Comparison of ENCODE assay signal across 1 cellular context in genomic region chr1:50968021-50968883, GRCh38.
TF ChIP-seq lines count a peak whose summit lies in the region.

No MANE protein-coding gene starts in this region.

TF ChIP-seq in H1, 55 proteins besides CTCF, POLR2A, EP300 and RAD21:
- peak; percentile 66; the same call in 1 of the 2 replicates for TF ChIP-seq EGR1 (IDR thresholded peaks at IDR 0.05; ENCODE audit: borderline replicate concordance, low read depth, low read length)
- peak; percentile 34 for TF ChIP-seq TBP (IDR thresholded peaks at IDR 0.05; ENCODE audit: low read depth, low read length)
- TF ChIP-seq CTBP2 (IDR thresholded peaks at IDR 0.05; ENCODE audit: borderline replicate concordance, insufficient read depth, insufficient read length, low read length), result no peak
- no peak for TF ChIP-seq CEBPB (IDR thresholded peaks at IDR 0.05; ENCODE audit: low read depth, low read length)
- no peak for TF ChIP-seq MAFK (IDR thresholded peaks at IDR 0.05; ENCODE audit: low read depth, low read length)
- TF ChIP-seq RNF2 (IDR thresholded peaks at IDR 0.05; ENCODE audit: borderline replicate concordance, low read depth, low read length, missing control alignments, poor library complexity, severe bottlenecking), result no peak
- TF ChIP-seq RFX5 (IDR thresholded peaks at IDR 0.05; ENCODE audit: borderline replicate concordance, low read depth, low read length), result no peak
- TF ChIP-seq BCL11A (IDR thresholded peaks at IDR 0.05; ENCODE audit: low read depth in 2 of 2, low read length in 2 of 2), result no peak
- TF ChIP-seq TCF12 (IDR thresholded peaks at IDR 0.05; ENCODE audit: low read depth, low read length), result no peak
- no peak for TF ChIP-seq TAF1 (IDR thresholded peaks at IDR 0.05; ENCODE audit: low read depth, low read length)
- no peak for TF ChIP-seq GABPA (IDR thresholded peaks at IDR 0.05; ENCODE audit: borderline replicate concordance, insufficient read depth, low read length)
- no peak for TF ChIP-seq YY1 (IDR thresholded peaks at IDR 0.05; ENCODE audit: low read depth, low read length)
- TF ChIP-seq TAF7 (optimal IDR thresholded peaks at IDR 0.05; ENCODE audit: borderline replicate concordance, low read depth, low read length), result peak; percentile 35
- TF ChIP-seq HDAC6 (IDR thresholded peaks at IDR 0.05; ENCODE audit: low read depth, low read length), result no peak
- no peak for TF ChIP-seq KDM5A (IDR thresholded peaks at IDR 0.05; ENCODE audit: low read length)
- peak; percentile 85 for TF ChIP-seq E2F6 (IDR thresholded peaks at IDR 0.05)
- no peak; the same call in 1 of the 2 replicates for TF ChIP-seq BRCA1 (IDR thresholded peaks at IDR 0.05; ENCODE audit: low read depth, low read length)
- peak in 1 of 2 experiments; percentile 4; a peak in 1 of 4 replicates for TF ChIP-seq HDAC2 (IDR thresholded peaks at IDR 0.05; ENCODE audit: borderline replicate concordance in 1 of 2, low read depth in 2 of 2, low read length in 2 of 2)
- TF ChIP-seq EZH2 (IDR thresholded peaks at IDR 0.05; ENCODE audit: low read depth, low read length, severe bottlenecking), result no peak
- TF ChIP-seq SAP30 (IDR thresholded peaks at IDR 0.05; ENCODE audit: insufficient read depth, insufficient replicate concordance, low read length), result no peak
- no peak for TF ChIP-seq SRF (IDR thresholded peaks at IDR 0.05; ENCODE audit: low read depth, low read length)
- TF ChIP-seq JUN (IDR thresholded peaks at IDR 0.05; ENCODE audit: low read depth, low read length), result no peak
- no peak for TF ChIP-seq FOSL1 (IDR thresholded peaks at IDR 0.05; ENCODE audit: insufficient read depth, low read depth, low read length)
- no peak for TF ChIP-seq CHD7 (IDR thresholded peaks at IDR 0.05; ENCODE audit: insufficient replicate concordance, low read length)
- peak; percentile 86 for TF ChIP-seq MAX (IDR thresholded peaks at IDR 0.05)
- peak; percentile 83 for TF ChIP-seq ASH2L (IDR thresholded peaks at IDR 0.05; ENCODE audit: low read length)
- no peak for TF ChIP-seq USF2 (IDR thresholded peaks at IDR 0.05; ENCODE audit: low read length)
- no peak for TF ChIP-seq CHD1 (IDR thresholded peaks at IDR 0.05; ENCODE audit: low read depth, low read length)
- TF ChIP-seq POLR2AphosphoS5 (IDR thresholded peaks at IDR 0.05; ENCODE audit: low read depth, low read length), result no peak
- peak; percentile 84 for TF ChIP-seq RBBP5 (IDR thresholded peaks at IDR 0.05; ENCODE audit: borderline replicate concordance, low read depth, low read length)
- 0 out of 4 replicates have a peak, but pooled peaks of 1 of the 2 experiments have one; percentile 2 for TF ChIP-seq SIN3A (conservative IDR thresholded peaks at IDR 0.05 in 1 of 2, IDR thresholded peaks at IDR 0.05 in 1 of 2; ENCODE audit: low read depth in 1 of 2, low read length in 2 of 2)
- peak; percentile 57 for TF ChIP-seq KDM4A (IDR thresholded peaks at IDR 0.05; ENCODE audit: low read depth, low read length, severe bottlenecking)
- no peak for TF ChIP-seq CBX8 (IDR thresholded peaks at IDR 0.05; ENCODE audit: borderline replicate concordance, low read depth, low read length)
- no peak for TF ChIP-seq BACH1 (IDR thresholded peaks at IDR 0.05; ENCODE audit: low read length)
